In the genomic region with DNA sequence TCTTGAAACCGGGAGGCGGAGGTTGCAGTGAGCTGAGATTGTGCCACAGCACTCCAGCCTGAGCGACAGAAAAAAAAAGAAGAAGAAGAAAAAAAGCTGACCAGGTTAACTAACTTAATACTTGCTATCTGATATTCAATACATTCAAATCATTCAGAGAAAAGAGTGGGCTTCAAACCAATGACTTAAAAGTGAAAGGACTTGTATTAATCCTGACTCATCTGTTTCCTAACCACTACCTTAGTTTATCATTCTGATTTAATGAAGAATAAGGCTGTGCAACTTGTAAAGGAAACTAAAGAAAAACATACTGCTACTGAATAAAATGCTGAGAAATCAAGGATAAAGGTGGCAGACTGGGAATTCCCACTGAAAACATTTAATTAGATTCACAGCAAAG, we compare ENCODE assay signal across 10 cellular contexts.
A peak's percentile ranks its signal among the peaks of the same experiment; 100 is the strongest.
DNase-seq lines count a peak whose midpoint lies in the region; ATAC-seq and TF ChIP-seq lines count a peak whose summit lies in the region.
"Had no signal": no experiment of that assay in that cellular context is flagged by ENCODE, and none has a peak within 500 bp of the region (broad histone marks: within the 10 kb centered on the region; RNA-seq: fewer than 3 reads in every experiment).

No MANE protein-coding gene starts in this region.

- no peaks in the 10 kb centered on the region for H3F3A ChIP-seq in GM23338 (replicated peaks; ENCODE audit: low read depth)

- H3K27ac Mint-ChIP-seq in GM23338 (no peak overlapping the region), T-helper 17 cell (no peak overlapping the region), nephron progenitor cell (peak overlapping the region; percentile 75)

- no peak overlapping the region for H3K4me3 Mint-ChIP-seq in GM23338
- H3K4me3 Mint-ChIP-seq in T-helper 17 cell = peak overlapping the region; percentile 59
- no peak overlapping the region for H3K4me3 Mint-ChIP-seq in nephron progenitor cell

- H3K36me3 Mint-ChIP-seq in GM23338 (ENCODE audit: low read depth) (peaks cover 57% of the 10 kb centered on the region), T-helper 17 cell (ENCODE audit: low read depth) (peaks cover 12% of the 10 kb centered on the region), nephron progenitor cell (ENCODE audit: low read depth) (peaks cover 63% of the 10 kb centered on the region)

- H4K20me1 ChIP-seq in GM23338 (replicated peaks; ENCODE audit: insufficient read depth) = peaks cover 65% of the 10 kb centered on the region

- H3K79me2 ChIP-seq in GM23338 (replicated peaks; ENCODE audit: insufficient read depth) = peaks cover 100% of the 10 kb centered on the region

- TF ChIP-seq CTCF in GM23338 (conservative IDR thresholded peaks at IDR 0.05; ENCODE audit: low read depth in 2 of 2) = no peak
- no peak for TF ChIP-seq CTCF in nephron progenitor cell (IDR thresholded peaks at IDR 0.05)

- no peaks in the 10 kb centered on the region for H3K9me3 Mint-ChIP-seq in GM23338
- peaks cover 10% of the 10 kb centered on the region for H3K9me3 Mint-ChIP-seq in nephron progenitor cell

- ATAC-seq in GM23338 (no peak), T-helper 17 cell (no peak), GM21381 (IDR thresholded peaks at IDR 0.05; ENCODE audit: unreplicated experiment) (no peak), GM21528 (IDR thresholded peaks at IDR 0.05; ENCODE audit: low FRiP score, unreplicated experiment) (no peak)

- H3K4me3 ChIP-seq in GM08714 (ENCODE audit: low read length) (peak overlapping the region; percentile 23; the same call in 1 of the 2 replicates), GM23338 (peak overlapping the region; percentile 5; the same call in 1 of the 2 replicates)

- H3K27ac ChIP-seq in GM23338 (ENCODE audit: low read depth) = no peak overlapping the region

- no peaks in the 10 kb centered on the region for H3K9me3 ChIP-seq in T-helper 17 cell (ENCODE audit: control insufficient read depth, low read length, poor library complexity, severe bottlenecking)
- H3K9me3 ChIP-seq: SK-N-SH had no signal

- H3K4me1 Mint-ChIP-seq in GM23338 (peaks cover 32% of the 10 kb centered on the region), T-helper 17 cell (peaks cover 43% of the 10 kb centered on the region), nephron progenitor cell (peaks cover 50% of the 10 kb centered on the region)

- no peak for DNase-seq in GM23338 (ENCODE audit: low spot score)
- no peak for DNase-seq in T-helper 17 cell
- no peak for DNase-seq in nephron progenitor cell
- no peak for DNase-seq in stimulated activated naive CD4-positive, alpha-beta T cell (lab: John Stamatoyannopoulos, UW)
- DNase-seq in NOMO-1 treated with DMSO at 0.1 percent for 48 hours (lab: John Stamatoyannopoulos, UW; ENCODE audit: unreplicated experiment) = no peak
- DNase-seq: NCI-H1930, SK-N-SH had no signal

- peak overlapping the region; percentile 64 for H3K4me2 ChIP-seq in GM23338
- H3K4me2 ChIP-seq: SK-N-SH had no signal

- H3K27me3 ChIP-seq in GM23338 (ENCODE audit: insufficient read depth) = no peaks in the 10 kb centered on the region

- H3K27me3 Mint-ChIP-seq in GM23338 (ENCODE audit: insufficient read depth, low read depth, poor library complexity) = no peaks in the 10 kb centered on the region
- H3K27me3 Mint-ChIP-seq in T-helper 17 cell = no peaks in the 10 kb centered on the region
- H3K27me3 Mint-ChIP-seq in nephron progenitor cell (ENCODE audit: low read depth, poor library complexity) = peaks cover 3% of the 10 kb centered on the region

- peaks cover 60% of the 10 kb centered on the region for H3K4me1 ChIP-seq in GM23338 (ENCODE audit: insufficient read depth)

- H3K9me2 ChIP-seq in GM23338 (ENCODE audit: insufficient read depth) = no peaks in the 10 kb centered on the region
- H3K9me2 ChIP-seq: SK-N-SH had no signal

- no peak overlapping the region for H2AFZ ChIP-seq in GM23338

- H3K36me3 ChIP-seq in GM23338 (ENCODE audit: insufficient read depth) = peaks cover 21% of the 10 kb centered on the region

TF ChIP-seq in GM23338, 12 proteins besides CTCF, POLR2A, EP300 and RAD21 (continues in another document):
- TF ChIP-seq CREB1 (CRISPR knock-in tag; IDR thresholded peaks at IDR 0.05; ENCODE audit: low read depth) (no peak), NANOG (IDR thresholded peaks at IDR 0.05; ENCODE audit: borderline replicate concordance) (no peak), ZNF114 (CRISPR knock-in tag; IDR thresholded peaks at IDR 0.05) (no peak), STAT1 (IDR thresholded peaks at IDR 0.05; ENCODE audit: unreplicated experiment) (no peak), JUNB (IDR thresholded peaks at IDR 0.05; ENCODE audit: unreplicated experiment) (no peak), EZH2phosphoT487 (IDR thresholded peaks at IDR 0.05; ENCODE audit: unreplicated experiment) (no peak), POLR2AphosphoS5 (IDR thresholded peaks at IDR 0.05; ENCODE audit: low read depth) (no peak), ZNF331 (CRISPR knock-in tag; IDR thresholded peaks at IDR 0.05; ENCODE audit: low read depth) (no peak), EZH2 (IDR thresholded peaks at IDR 0.05; ENCODE audit: low read depth, unreplicated experiment) (no peak), REST (IDR thresholded peaks at IDR 0.05; ENCODE audit: unreplicated experiment) (no peak)
- TF ChIP-seq, protein P1, sequence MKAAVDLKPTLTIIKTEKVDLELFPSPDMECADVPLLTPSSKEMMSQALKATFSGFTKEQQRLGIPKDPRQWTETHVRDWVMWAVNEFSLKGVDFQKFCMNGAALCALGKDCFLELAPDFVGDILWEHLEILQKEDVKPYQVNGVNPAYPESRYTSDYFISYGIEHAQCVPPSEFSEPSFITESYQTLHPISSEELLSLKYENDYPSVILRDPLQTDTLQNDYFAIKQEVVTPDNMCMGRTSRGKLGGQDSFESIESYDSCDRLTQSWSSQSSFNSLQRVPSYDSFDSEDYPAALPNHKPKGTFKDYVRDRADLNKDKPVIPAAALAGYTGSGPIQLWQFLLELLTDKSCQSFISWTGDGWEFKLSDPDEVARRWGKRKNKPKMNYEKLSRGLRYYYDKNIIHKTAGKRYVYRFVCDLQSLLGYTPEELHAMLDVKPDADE (IDR thresholded peaks at IDR 0.05) = no peak
